9 cellular contexts compared by ENCODE assay signal in the genomic region with DNA sequence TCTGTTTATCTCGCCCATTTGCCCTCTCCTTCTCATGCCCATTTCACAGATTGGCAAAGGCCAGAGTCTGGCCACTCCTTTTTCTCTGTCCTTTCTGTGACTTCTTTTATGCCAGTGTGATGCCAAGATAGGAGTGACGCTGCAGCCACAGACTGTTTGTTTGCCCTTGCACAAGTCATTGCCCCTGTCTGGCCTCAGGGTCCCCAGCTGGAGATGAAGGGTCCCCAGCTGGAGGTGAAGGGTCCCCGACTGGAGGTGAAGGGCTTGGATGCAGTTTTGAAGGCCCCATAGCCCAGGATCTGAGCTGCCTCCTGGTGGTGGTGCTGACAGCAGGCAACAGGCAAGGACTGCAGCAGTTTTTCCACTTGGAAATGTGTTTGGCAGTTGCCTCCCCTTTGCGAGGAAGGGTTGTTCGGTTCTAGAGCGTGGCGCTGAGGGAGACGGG. TPM values are rescaled to one million over a fixed set of nuclear protein-coding genes. Genes with fewer than 3 reads are reported as not detected.
DNase-seq lines count a peak whose midpoint lies in the region; ATAC-seq and TF ChIP-seq lines count a peak whose summit lies in the region.
"Had no signal": no experiment of that assay in that cellular context is flagged by ENCODE, and none has a peak within 500 bp of the region (broad histone marks: within the 10 kb centered on the region; RNA-seq: fewer than 3 reads in every experiment).

No MANE protein-coding gene starts in this region.

- TF ChIP-seq CTCF in WERI-Rb-1 (IDR thresholded peaks at IDR 0.05; ENCODE audit: low read depth, low read length) (peak; percentile 73), heart left ventricle (IDR thresholded peaks at IDR 0.05) (peak; percentile 26 to 73 (median 60))

- POLR2A ChIA-PET in activated CD8-positive, alpha-beta T cell treated with anti-CD3 and anti-CD28 coated beads, Interleukin-2, amount 10 ng/mL, durations not matched to agents 7 days and 5 days (lab: Charles Lee), result no interaction called here

- CTCF ChIA-PET in activated CD8-positive, alpha-beta T cell treated with anti-CD3 and anti-CD28 coated beads, Interleukin-2, amount 10 ng/mL, durations not matched to agents 7 days and 5 days (lab: Charles Lee), result no interaction called here

- H3K9me3 Mint-ChIP-seq in activated CD8-positive, alpha-beta T cell treated with anti-CD3 and anti-CD28 coated beads, Interleukin-2, amount 10 ng/mL, durations not matched to agents 7 days and 5 days (ENCODE audit: insufficient read depth), result no peaks in the 10 kb centered on the region

- intact Hi-C loops in heart left ventricle (cut with DNase I), result loop anchor here in 8 of 10 donors (2.0 to 10.0 kb wide), 5 partner anchors 36 to 366 kb away; partner anchors contain the start of gene UNC5B (in 8 of the 8)

- WGBS in heart left ventricle, 4 donors, result 39 to 54% (median 43%) methylated on average over 8 of the region's 8 CpGs

- ATAC-seq in heart left ventricle (peak; percentile 23 to 45 (median 28)), esophagus mucosa (no peak), HG02623 (IDR thresholded peaks at IDR 0.05; ENCODE audit: unreplicated experiment) (no peak), HG03378 (IDR thresholded peaks at IDR 0.05; ENCODE audit: unreplicated experiment) (no peak)
- ATAC-seq in activated CD8-positive, alpha-beta T cell treated with anti-CD3 and anti-CD28 coated beads, Interleukin-2, amount 10 ng/mL, durations not matched to agents 7 days and 5 days, result no peak

- H3K27me3 ChIP-seq in WERI-Rb-1 (ENCODE audit: insufficient read depth, low read depth, severe bottlenecking) (no peaks in the 10 kb centered on the region), heart left ventricle (no peaks in the 10 kb centered on the region), skeletal muscle tissue (ENCODE audit: control insufficient read depth in 3 of 3, insufficient read depth in 3 of 3, low read length in 3 of 3) (no peaks in the 10 kb centered on the region)

- peaks cover 8% of the 10 kb centered on the region for H3K4me1 Mint-ChIP-seq in activated CD8-positive, alpha-beta T cell treated with anti-CD3 and anti-CD28 coated beads, Interleukin-2, amount 10 ng/mL, durations not matched to agents 7 days and 5 days (ENCODE audit: low read depth)

- H3K9ac ChIP-seq in skeletal muscle tissue (ENCODE audit: low read depth in 1 of 3, low read length in 3 of 3), result peak overlapping the region; percentile 38 to 81 (median 54)

- H3K36me3 ChIP-seq in WERI-Rb-1 (no peaks in the 10 kb centered on the region), heart left ventricle (no peaks in the 10 kb centered on the region), skeletal muscle tissue (ENCODE audit: control insufficient read depth in 3 of 3, insufficient read depth in 3 of 3, low read length in 3 of 3) (no peaks in the 10 kb centered on the region)

- no peaks in the 10 kb centered on the region for H3K36me3 Mint-ChIP-seq in activated CD8-positive, alpha-beta T cell treated with anti-CD3 and anti-CD28 coated beads, Interleukin-2, amount 10 ng/mL, durations not matched to agents 7 days and 5 days (ENCODE audit: low read depth)

- no peak overlapping the region for H3K4me3 Mint-ChIP-seq in activated CD8-positive, alpha-beta T cell treated with anti-CD3 and anti-CD28 coated beads, Interleukin-2, amount 10 ng/mL, durations not matched to agents 7 days and 5 days

- H3K4me3 ChIP-seq in WERI-Rb-1 (ENCODE audit: low read depth, low read length), result no peak overlapping the region
- H3K4me3 ChIP-seq in heart left ventricle, result no peak overlapping the region
- peak overlapping the region in 1 of 3 donors; percentile 29 for H3K4me3 ChIP-seq in skeletal muscle tissue (ENCODE audit: low read length in 3 of 3)

- H3K9me3 ChIP-seq in WERI-Rb-1 (ENCODE audit: severe bottlenecking) (no peaks in the 10 kb centered on the region), heart left ventricle (no peaks in the 10 kb centered on the region), skeletal muscle tissue (ENCODE audit: control insufficient read depth in 3 of 3, low read length in 3 of 3) (no peaks in the 10 kb centered on the region)

- H3K27ac ChIP-seq in WERI-Rb-1, result no peak overlapping the region
- H3K27ac ChIP-seq in heart left ventricle, result peak overlapping the region; percentile 55 to 89 (median 76)
- peak overlapping the region; percentile 47 for H3K27ac ChIP-seq in skeletal muscle tissue (ENCODE audit: low read depth, low read length)

- TF ChIP-seq POLR2A in heart left ventricle (IDR thresholded peaks at IDR 0.05), result no peak

- DNase-seq in H4 (ENCODE audit: low spot score), result peak; percentile 45
- DNase-seq in WERI-Rb-1, result peak; percentile 43
- DNase-seq in heart left ventricle, result peak; percentile 45 to 68 (median 61)
- DNase-seq in activated CD8-positive, alpha-beta T cell treated with anti-CD3 and anti-CD28 coated beads, Interleukin-2, amount 10 ng/mL, durations not matched to agents 7 days and 5 days, result no peak
- DNase-seq: SW 1271 had no signal

- H3K27ac Mint-ChIP-seq in activated CD8-positive, alpha-beta T cell treated with anti-CD3 and anti-CD28 coated beads, Interleukin-2, amount 10 ng/mL, durations not matched to agents 7 days and 5 days, result no peak overlapping the region

- H3K4me1 ChIP-seq in heart left ventricle (peaks cover 0 to 97% (median 76%) of the 10 kb centered on the region in 12 donors), skeletal muscle tissue (ENCODE audit: control insufficient read depth in 3 of 3, insufficient read depth in 3 of 3, low read length in 3 of 3) (peaks cover 37 to 64% (median 54%) of the 10 kb centered on the region in 3 donors)

- H3K27me3 Mint-ChIP-seq in activated CD8-positive, alpha-beta T cell treated with anti-CD3 and anti-CD28 coated beads, Interleukin-2, amount 10 ng/mL, durations not matched to agents 7 days and 5 days (ENCODE audit: low read depth), result no peaks in the 10 kb centered on the region

RNA-seq across cellular contexts. Expression of gene SLC29A3, which starts 50.8 kb away (rescaled TPM):
- 2.1 and 3.3 TPM in 2 replicates for total RNA-seq in H4 (2014; rRNA removed; shearing (Covaris generic))
- total RNA-seq in heart left ventricle (1 to 10 TPM in 8 of 9 donors, under 1 TPM in 1; 0.76 to 6.2 (median 1.8) TPM), skeletal muscle tissue (1.0 TPM), esophagus mucosa (0.92 TPM)
- 1 to 10 TPM; 1.2 TPM for polyA plus RNA-seq in heart left ventricle
- 1 to 10 TPM; 3.0 to 3.4 TPM for total RNA-seq in activated CD8-positive, alpha-beta T cell treated with anti-CD3 and anti-CD28 coated beads, Interleukin-2, amount 10 ng/mL, durations not matched to agents 7 days and 5 days

RNA-seq across cellular contexts. Expression of gene UNC5B, which starts 55.9 kb away (rescaled TPM):
- total RNA-seq in H4 (2014; rRNA removed; shearing (Covaris generic)), result 6.8 and 7.1 TPM in 2 replicates
- total RNA-seq in heart left ventricle (10 to 100 TPM in 6 of 9 donors, 1 to 10 TPM in 3; 6.9 to 22.8 (median 10.9) TPM), skeletal muscle tissue (6.3 TPM), esophagus mucosa (37.0 TPM)
- polyA plus RNA-seq in heart left ventricle, result 1 to 10 TPM; 4.8 to 8.7 TPM
- under 1 TPM in 1 of 2 experiments, not detected in 1; 0.05 TPM for total RNA-seq in activated CD8-positive, alpha-beta T cell treated with anti-CD3 and anti-CD28 coated beads, Interleukin-2, amount 10 ng/mL, durations not matched to agents 7 days and 5 days

Comparison
In these comparisons a context has a peak if more than half of its experiments do, and no peak if none do; other contexts are left out.
1. ATAC-seq: peak in heart left ventricle (4 of 4); none in esophagus mucosa (single experiment), HG02623 (single experiment), HG03378 (single experiment) and activated CD8-positive, alpha-beta T cell treated with anti-CD3 and anti-CD28 coated beads, Interleukin-2, amount 10 ng/mL, durations not matched to agents 7 days and 5 days (single experiment).